ENCODE assay signal across 17 cellular contexts in genomic region chr22:24030186-24030702, GRCh38.
A peak's percentile ranks its signal among the peaks of the same experiment; 100 is the strongest.
DNase-seq lines count a peak whose midpoint lies in the region; ATAC-seq lines count a peak whose summit lies in the region.
"Had no signal": no experiment of that assay in that cellular context is flagged by ENCODE, and none has a peak within 500 bp of the region (broad histone marks: within the 10 kb centered on the region; RNA-seq: fewer than 3 reads in every experiment).

No MANE protein-coding gene starts in this region.

- no peak overlapping the region for H3K4me3 Mint-ChIP-seq in activated naive CD8-positive, alpha-beta T cell
- no peak overlapping the region for H3K4me3 Mint-ChIP-seq in activated naive CD8-positive, alpha-beta T cell treated with anti-CD3 and anti-CD28 coated beads, Interleukin-2, amount 50 U/mL, for 24 hours
- no peak overlapping the region for H3K4me3 Mint-ChIP-seq in effector memory CD8-positive, alpha-beta T cell
- H3K4me3 Mint-ChIP-seq: CD4-positive, CD25-positive, alpha-beta regulatory T cell; T-cell had no signal

- peaks cover 56% of the 10 kb centered on the region for H3K4me1 Mint-ChIP-seq in activated naive CD8-positive, alpha-beta T cell (ENCODE audit: low read depth)
- peaks cover 33% of the 10 kb centered on the region for H3K4me1 Mint-ChIP-seq in activated naive CD8-positive, alpha-beta T cell treated with anti-CD3 and anti-CD28 coated beads, Interleukin-2, amount 50 U/mL, for 24 hours
- peaks cover 13 to 49% of the 10 kb centered on the region in 2 donors for H3K4me1 Mint-ChIP-seq in effector memory CD8-positive, alpha-beta T cell (ENCODE audit: low read depth in 2 of 2)

- H3K36me3 Mint-ChIP-seq in activated naive CD8-positive, alpha-beta T cell = peaks cover 7% of the 10 kb centered on the region
- peaks cover 8% of the 10 kb centered on the region for H3K36me3 Mint-ChIP-seq in activated naive CD8-positive, alpha-beta T cell treated with anti-CD3 and anti-CD28 coated beads, Interleukin-2, amount 50 U/mL, for 24 hours (ENCODE audit: low read depth)
- H3K36me3 Mint-ChIP-seq in effector memory CD8-positive, alpha-beta T cell (ENCODE audit: insufficient read depth) = peaks cover 15% of the 10 kb centered on the region

- H3K27ac Mint-ChIP-seq in activated naive CD8-positive, alpha-beta T cell = peak overlapping the region; percentile 61
- H3K27ac Mint-ChIP-seq in activated naive CD8-positive, alpha-beta T cell treated with anti-CD3 and anti-CD28 coated beads, Interleukin-2, amount 50 U/mL, for 24 hours = no peak overlapping the region
- peak overlapping the region; percentile 9 to 12 for H3K27ac Mint-ChIP-seq in effector memory CD8-positive, alpha-beta T cell
- H3K27ac Mint-ChIP-seq: T-cell had no signal

- no peak for ATAC-seq in activated naive CD8-positive, alpha-beta T cell treated with anti-CD3 and anti-CD28 coated beads, Interleukin-2, amount 50 U/mL, for 24 hours
- ATAC-seq in effector memory CD8-positive, alpha-beta T cell (replicated peaks) = no peak
- ATAC-seq in HG02884 (IDR thresholded peaks at IDR 0.05; ENCODE audit: unreplicated experiment) = no peak
- ATAC-seq: T-cell had no signal

- H3K9me3 Mint-ChIP-seq in activated naive CD8-positive, alpha-beta T cell (ENCODE audit: low read depth) = no peaks in the 10 kb centered on the region
- H3K9me3 Mint-ChIP-seq in activated naive CD8-positive, alpha-beta T cell treated with anti-CD3 and anti-CD28 coated beads, Interleukin-2, amount 50 U/mL, for 24 hours = no peaks in the 10 kb centered on the region
- no peaks in the 10 kb centered on the region for H3K9me3 Mint-ChIP-seq in effector memory CD8-positive, alpha-beta T cell
- H3K9me3 Mint-ChIP-seq: T-cell had no signal

- no peak for DNase-seq in activated naive CD8-positive, alpha-beta T cell treated with anti-CD3 and anti-CD28 coated beads, Interleukin-2, amount 50 U/mL, for 24 hours
- DNase-seq in NCI-H69 (lab: John Stamatoyannopoulos, UW) = peak; percentile 75
- DNase-seq in effector memory CD8-positive, alpha-beta T cell = no peak
- no peak for DNase-seq in DMS53 (lab: John Stamatoyannopoulos, UW)
- no peak for DNase-seq in T-helper 2 cell
- DNase-seq: CD4-positive, CD25-positive, alpha-beta regulatory T cell; DND-41; H7; IMR-90; NCI-H187; NCI-H2107; NCI-H226; NCI-H524 treated with DMSO at 0.1 percent for 48 hours; SIG-M5; T-cell had no signal

- no peaks in the 10 kb centered on the region for H3K27me3 Mint-ChIP-seq in activated naive CD8-positive, alpha-beta T cell
- H3K27me3 Mint-ChIP-seq in activated naive CD8-positive, alpha-beta T cell treated with anti-CD3 and anti-CD28 coated beads, Interleukin-2, amount 50 U/mL, for 24 hours = no peaks in the 10 kb centered on the region
- H3K27me3 Mint-ChIP-seq in effector memory CD8-positive, alpha-beta T cell = no peaks in the 10 kb centered on the region
- H3K27me3 Mint-ChIP-seq: CD4-positive, CD25-positive, alpha-beta regulatory T cell; T-cell had no signal
